In genomic region chr5:39120052-39120420, GRCh38 we compare ENCODE assay signal across 1 cellular context.
TF ChIP-seq lines count a peak whose summit lies in the region.

No MANE protein-coding gene starts in this region.

TF ChIP-seq in HCT116, 20 proteins besides CTCF, POLR2A, EP300 and RAD21 (continued from another document):
- TF ChIP-seq ATF3 (IDR thresholded peaks at IDR 0.05): no peak
- no peak for TF ChIP-seq ZFX (IDR thresholded peaks at IDR 0.05)
- TF ChIP-seq ELF1 (IDR thresholded peaks at IDR 0.05; ENCODE audit: borderline replicate concordance, low read depth): no peak
- no peak for TF ChIP-seq CEBPB (IDR thresholded peaks at IDR 0.05; ENCODE audit: low read depth)
- no peak for TF ChIP-seq FOSL1 (IDR thresholded peaks at IDR 0.05; ENCODE audit: low read depth)
- TF ChIP-seq MAX (IDR thresholded peaks at IDR 0.05): no peak
- no peak for TF ChIP-seq SRF (IDR thresholded peaks at IDR 0.05; ENCODE audit: low read depth)
- no peak for TF ChIP-seq ZNF274 (IDR thresholded peaks at IDR 0.05; ENCODE audit: low read depth, low read length)
- no peak for TF ChIP-seq ZBTB33 (IDR thresholded peaks at IDR 0.05; ENCODE audit: extremely low read depth, insufficient replicate concordance, low read length)
